Comparison of ENCODE assay signal across 1 cellular context in the genomic region with DNA sequence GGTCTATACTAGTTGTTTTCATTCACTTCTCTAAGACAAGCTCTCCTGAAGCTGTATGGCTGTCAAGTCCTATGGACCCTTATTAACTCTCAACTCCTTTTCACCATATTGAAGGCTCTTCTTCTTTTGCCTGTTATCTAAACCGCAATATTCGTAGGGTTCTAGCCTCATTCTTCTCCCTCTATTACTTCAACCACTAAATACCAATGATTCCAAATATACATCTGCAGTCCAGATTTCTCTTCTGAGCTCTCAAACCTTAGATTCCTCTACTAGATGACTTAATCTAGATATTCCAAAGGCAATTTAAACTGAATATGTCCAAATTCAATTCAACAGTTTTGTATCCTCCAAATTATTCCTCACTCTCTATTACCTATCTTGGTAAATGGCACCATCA.
TF ChIP-seq lines count a peak whose summit lies in the region.

No MANE protein-coding gene starts in this region.

TF ChIP-seq in GM23338, 12 proteins besides CTCF, POLR2A, EP300 and RAD21 (continued from another document):
- TF ChIP-seq, protein P1, sequence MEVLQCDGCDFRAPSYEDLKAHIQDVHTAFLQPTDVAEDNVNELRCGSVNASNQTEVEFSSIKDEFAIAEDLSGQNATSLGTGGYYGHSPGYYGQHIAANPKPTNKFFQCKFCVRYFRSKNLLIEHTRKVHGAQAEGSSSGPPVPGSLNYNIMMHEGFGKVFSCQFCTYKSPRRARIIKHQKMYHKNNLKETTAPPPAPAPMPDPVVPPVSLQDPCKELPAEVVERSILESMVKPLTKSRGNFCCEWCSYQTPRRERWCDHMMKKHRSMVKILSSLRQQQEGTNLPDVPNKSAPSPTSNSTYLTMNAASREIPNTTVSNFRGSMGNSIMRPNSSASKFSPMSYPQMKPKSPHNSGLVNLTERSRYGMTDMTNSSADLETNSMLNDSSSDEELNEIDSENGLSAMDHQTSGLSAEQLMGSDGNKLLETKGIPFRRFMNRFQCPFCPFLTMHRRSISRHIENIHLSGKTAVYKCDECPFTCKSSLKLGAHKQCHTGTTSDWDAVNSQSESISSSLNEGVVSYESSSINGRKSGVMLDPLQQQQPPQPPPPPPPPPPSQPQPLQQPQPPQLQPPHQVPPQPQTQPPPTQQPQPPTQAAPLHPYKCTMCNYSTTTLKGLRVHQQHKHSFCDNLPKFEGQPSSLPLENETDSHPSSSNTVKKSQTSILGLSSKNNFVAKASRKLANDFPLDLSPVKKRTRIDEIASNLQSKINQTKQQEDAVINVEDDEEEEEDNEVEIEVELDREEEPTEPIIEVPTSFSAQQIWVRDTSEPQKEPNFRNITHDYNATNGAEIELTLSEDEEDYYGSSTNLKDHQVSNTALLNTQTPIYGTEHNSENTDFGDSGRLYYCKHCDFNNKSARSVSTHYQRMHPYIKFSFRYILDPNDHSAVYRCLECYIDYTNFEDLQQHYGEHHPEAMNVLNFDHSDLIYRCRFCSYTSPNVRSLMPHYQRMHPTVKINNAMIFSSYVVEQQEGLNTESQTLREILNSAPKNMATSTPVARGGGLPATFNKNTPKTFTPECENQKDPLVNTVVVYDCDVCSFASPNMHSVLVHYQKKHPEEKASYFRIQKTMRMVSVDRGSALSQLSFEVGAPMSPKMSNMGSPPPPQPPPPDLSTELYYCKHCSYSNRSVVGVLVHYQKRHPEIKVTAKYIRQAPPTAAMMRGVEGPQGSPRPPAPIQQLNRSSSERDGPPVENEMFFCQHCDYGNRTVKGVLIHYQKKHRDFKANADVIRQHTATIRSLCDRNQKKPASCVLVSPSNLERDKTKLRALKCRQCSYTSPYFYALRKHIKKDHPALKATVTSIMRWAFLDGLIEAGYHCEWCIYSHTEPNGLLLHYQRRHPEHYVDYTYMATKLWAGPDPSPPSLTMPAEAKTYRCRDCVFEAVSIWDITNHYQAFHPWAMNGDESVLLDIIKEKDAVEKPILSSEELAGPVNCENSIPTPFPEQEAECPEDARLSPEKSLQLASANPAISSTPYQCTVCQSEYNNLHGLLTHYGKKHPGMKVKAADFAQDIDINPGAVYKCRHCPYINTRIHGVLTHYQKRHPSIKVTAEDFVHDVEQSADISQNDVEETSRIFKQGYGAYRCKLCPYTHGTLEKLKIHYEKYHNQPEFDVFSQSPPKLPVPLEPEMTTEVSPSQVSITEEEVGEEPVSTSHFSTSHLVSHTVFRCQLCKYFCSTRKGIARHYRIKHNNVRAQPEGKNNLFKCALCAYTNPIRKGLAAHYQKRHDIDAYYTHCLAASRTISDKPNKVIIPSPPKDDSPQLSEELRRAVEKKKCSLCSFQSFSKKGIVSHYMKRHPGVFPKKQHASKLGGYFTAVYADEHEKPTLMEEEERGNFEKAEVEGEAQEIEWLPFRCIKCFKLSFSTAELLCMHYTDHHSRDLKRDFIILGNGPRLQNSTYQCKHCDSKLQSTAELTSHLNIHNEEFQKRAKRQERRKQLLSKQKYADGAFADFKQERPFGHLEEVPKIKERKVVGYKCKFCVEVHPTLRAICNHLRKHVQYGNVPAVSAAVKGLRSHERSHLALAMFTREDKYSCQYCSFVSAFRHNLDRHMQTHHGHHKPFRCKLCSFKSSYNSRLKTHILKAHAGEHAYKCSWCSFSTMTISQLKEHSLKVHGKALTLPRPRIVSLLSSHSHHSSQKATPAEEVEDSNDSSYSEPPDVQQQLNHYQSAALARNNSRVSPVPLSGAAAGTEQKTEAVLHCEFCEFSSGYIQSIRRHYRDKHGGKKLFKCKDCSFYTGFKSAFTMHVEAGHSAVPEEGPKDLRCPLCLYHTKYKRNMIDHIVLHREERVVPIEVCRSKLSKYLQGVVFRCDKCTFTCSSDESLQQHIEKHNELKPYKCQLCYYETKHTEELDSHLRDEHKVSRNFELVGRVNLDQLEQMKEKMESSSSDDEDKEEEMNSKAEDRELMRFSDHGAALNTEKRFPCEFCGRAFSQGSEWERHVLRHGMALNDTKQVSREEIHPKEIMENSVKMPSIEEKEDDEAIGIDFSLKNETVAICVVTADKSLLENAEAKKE (CRISPR knock-in tag; IDR thresholded peaks at IDR 0.05), result no peak
- TF ChIP-seq, protein P2, sequence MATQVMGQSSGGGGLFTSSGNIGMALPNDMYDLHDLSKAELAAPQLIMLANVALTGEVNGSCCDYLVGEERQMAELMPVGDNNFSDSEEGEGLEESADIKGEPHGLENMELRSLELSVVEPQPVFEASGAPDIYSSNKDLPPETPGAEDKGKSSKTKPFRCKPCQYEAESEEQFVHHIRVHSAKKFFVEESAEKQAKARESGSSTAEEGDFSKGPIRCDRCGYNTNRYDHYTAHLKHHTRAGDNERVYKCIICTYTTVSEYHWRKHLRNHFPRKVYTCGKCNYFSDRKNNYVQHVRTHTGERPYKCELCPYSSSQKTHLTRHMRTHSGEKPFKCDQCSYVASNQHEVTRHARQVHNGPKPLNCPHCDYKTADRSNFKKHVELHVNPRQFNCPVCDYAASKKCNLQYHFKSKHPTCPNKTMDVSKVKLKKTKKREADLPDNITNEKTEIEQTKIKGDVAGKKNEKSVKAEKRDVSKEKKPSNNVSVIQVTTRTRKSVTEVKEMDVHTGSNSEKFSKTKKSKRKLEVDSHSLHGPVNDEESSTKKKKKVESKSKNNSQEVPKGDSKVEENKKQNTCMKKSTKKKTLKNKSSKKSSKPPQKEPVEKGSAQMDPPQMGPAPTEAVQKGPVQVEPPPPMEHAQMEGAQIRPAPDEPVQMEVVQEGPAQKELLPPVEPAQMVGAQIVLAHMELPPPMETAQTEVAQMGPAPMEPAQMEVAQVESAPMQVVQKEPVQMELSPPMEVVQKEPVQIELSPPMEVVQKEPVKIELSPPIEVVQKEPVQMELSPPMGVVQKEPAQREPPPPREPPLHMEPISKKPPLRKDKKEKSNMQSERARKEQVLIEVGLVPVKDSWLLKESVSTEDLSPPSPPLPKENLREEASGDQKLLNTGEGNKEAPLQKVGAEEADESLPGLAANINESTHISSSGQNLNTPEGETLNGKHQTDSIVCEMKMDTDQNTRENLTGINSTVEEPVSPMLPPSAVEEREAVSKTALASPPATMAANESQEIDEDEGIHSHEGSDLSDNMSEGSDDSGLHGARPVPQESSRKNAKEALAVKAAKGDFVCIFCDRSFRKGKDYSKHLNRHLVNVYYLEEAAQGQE (IDR thresholded peaks at IDR 0.05; ENCODE audit: unreplicated experiment), result no peak
- no peak for TF ChIP-seq STAT1 (IDR thresholded peaks at IDR 0.05; ENCODE audit: unreplicated experiment)
- no peak for TF ChIP-seq POLR2AphosphoS5 (IDR thresholded peaks at IDR 0.05; ENCODE audit: low read depth)
